ENCODE assay signal across 1 cellular context in the genomic region with DNA sequence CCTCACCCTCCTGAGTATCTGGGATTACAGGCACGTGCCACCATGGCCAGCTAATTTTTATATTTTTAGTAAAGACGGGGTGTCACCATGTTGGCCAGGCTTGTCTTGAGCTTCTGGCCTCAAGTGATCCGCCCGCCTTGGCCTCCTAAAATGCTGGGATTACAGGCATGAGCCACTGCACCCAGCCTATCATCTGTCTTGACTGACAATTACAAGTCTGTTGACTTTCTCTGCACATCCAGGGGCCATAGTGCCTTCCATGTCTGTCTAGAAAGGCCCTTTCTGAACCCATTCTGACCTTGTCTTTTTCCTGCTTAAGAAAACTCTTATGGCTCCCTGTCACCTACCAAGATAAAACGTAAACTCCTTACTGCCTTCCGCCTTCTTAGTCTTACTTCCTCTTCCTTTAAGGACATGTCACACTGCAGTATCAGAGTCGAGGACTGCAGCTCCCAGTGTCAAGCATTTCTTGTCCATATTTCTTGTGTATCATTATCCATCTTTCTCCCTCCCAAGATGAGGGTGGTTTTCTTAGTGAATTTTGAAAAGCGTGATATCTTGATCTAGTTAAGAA.
TF ChIP-seq lines count a peak whose summit lies in the region.

No MANE protein-coding gene starts in this region.

TF ChIP-seq in K562, 482 proteins besides CTCF, POLR2A, EP300 and RAD21 (continues in another document):
- no peak for TF ChIP-seq PHF8 (IDR thresholded peaks at IDR 0.05; ENCODE audit: borderline replicate concordance, low read length)
- no peak for TF ChIP-seq TBP (optimal IDR thresholded peaks at IDR 0.05; ENCODE audit: low read depth, low read length)
- no peak for TF ChIP-seq SIRT6 (IDR thresholded peaks at IDR 0.05; ENCODE audit: low read depth, low read length)
- no peak for TF ChIP-seq SRSF3 (IDR thresholded peaks at IDR 0.05; ENCODE audit: insufficient read depth, low read length)
- TF ChIP-seq ETV6 (IDR thresholded peaks at IDR 0.05; ENCODE audit: borderline replicate concordance in 1 of 2, low read depth in 2 of 2, low read length in 1 of 2) = peak; percentile 47 to 53; a peak in 2 of 4 replicates
- TF ChIP-seq ETV6 (CRISPR knock-in tag; IDR thresholded peaks at IDR 0.05; ENCODE audit: borderline replicate concordance) = no peak
- TF ChIP-seq, protein P1, sequence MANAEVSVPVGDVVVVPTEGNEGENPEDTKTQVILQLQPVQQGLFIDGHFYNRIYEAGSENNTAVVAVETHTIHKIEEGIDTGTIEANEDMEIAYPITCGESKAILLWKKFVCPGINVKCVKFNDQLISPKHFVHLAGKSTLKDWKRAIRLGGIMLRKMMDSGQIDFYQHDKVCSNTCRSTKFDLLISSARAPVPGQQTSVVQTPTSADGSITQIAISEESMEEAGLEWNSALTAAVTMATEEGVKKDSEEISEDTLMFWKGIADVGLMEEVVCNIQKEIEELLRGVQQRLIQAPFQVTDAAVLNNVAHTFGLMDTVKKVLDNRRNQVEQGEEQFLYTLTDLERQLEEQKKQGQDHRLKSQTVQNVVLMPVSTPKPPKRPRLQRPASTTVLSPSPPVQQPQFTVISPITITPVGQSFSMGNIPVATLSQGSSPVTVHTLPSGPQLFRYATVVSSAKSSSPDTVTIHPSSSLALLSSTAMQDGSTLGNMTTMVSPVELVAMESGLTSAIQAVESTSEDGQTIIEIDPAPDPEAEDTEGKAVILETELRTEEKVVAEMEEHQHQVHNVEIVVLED (CRISPR knock-in tag; IDR thresholded peaks at IDR 0.05) = no peak
- no peak for TF ChIP-seq ZNF217 (CRISPR knock-in tag; IDR thresholded peaks at IDR 0.05)
- TF ChIP-seq LEF1 (IDR thresholded peaks at IDR 0.05) = no peak
- TF ChIP-seq ZFX (CRISPR knock-in tag; IDR thresholded peaks at IDR 0.05) = no peak
- no peak for TF ChIP-seq GTF2F1 (IDR thresholded peaks at IDR 0.05; ENCODE audit: low read depth, low read length)
- TF ChIP-seq ERF (CRISPR knock-in tag; IDR thresholded peaks at IDR 0.05) = peak; percentile 35; the same call in 1 of the 2 replicates
- TF ChIP-seq, protein P2, sequence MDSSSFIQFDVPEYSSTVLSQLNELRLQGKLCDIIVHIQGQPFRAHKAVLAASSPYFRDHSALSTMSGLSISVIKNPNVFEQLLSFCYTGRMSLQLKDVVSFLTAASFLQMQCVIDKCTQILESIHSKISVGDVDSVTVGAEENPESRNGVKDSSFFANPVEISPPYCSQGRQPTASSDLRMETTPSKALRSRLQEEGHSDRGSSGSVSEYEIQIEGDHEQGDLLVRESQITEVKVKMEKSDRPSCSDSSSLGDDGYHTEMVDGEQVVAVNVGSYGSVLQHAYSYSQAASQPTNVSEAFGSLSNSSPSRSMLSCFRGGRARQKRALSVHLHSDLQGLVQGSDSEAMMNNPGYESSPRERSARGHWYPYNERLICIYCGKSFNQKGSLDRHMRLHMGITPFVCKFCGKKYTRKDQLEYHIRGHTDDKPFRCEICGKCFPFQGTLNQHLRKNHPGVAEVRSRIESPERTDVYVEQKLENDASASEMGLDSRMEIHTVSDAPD (CRISPR knock-in tag; IDR thresholded peaks at IDR 0.05) = no peak
- TF ChIP-seq, protein P3, sequence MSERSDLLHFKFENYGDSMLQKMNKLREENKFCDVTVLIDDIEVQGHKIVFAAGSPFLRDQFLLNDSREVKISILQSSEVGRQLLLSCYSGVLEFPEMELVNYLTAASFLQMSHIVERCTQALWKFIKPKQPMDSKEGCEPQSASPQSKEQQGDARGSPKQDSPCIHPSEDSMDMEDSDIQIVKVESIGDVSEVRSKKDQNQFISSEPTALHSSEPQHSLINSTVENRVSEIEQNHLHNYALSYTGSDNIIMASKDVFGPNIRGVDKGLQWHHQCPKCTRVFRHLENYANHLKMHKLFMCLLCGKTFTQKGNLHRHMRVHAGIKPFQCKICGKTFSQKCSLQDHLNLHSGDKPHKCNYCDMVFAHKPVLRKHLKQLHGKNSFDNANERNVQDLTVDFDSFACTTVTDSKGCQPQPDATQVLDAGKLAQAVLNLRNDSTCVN (CRISPR knock-in tag; IDR thresholded peaks at IDR 0.05) = no peak
- TF ChIP-seq HDAC2 (IDR thresholded peaks at IDR 0.05) = no peak
- TF ChIP-seq, protein P4, sequence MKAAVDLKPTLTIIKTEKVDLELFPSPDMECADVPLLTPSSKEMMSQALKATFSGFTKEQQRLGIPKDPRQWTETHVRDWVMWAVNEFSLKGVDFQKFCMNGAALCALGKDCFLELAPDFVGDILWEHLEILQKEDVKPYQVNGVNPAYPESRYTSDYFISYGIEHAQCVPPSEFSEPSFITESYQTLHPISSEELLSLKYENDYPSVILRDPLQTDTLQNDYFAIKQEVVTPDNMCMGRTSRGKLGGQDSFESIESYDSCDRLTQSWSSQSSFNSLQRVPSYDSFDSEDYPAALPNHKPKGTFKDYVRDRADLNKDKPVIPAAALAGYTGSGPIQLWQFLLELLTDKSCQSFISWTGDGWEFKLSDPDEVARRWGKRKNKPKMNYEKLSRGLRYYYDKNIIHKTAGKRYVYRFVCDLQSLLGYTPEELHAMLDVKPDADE (conservative IDR thresholded peaks at IDR 0.05; ENCODE audit: control insufficient read depth, low read depth, low read length) = no peak
- no peak for TF ChIP-seq FOS (IDR thresholded peaks at IDR 0.05; ENCODE audit: extremely low read depth, insufficient read length)
- no peak for TF ChIP-seq DIDO1 (tag; IDR thresholded peaks at IDR 0.05; ENCODE audit: low read depth)
- TF ChIP-seq, protein P5, sequence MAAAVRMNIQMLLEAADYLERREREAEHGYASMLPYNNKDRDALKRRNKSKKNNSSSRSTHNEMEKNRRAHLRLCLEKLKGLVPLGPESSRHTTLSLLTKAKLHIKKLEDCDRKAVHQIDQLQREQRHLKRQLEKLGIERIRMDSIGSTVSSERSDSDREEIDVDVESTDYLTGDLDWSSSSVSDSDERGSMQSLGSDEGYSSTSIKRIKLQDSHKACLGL (CRISPR knock-in tag; IDR thresholded peaks at IDR 0.05; ENCODE audit: borderline replicate concordance, poor library complexity, severe bottlenecking) = no peak
- TF ChIP-seq, protein P6, sequence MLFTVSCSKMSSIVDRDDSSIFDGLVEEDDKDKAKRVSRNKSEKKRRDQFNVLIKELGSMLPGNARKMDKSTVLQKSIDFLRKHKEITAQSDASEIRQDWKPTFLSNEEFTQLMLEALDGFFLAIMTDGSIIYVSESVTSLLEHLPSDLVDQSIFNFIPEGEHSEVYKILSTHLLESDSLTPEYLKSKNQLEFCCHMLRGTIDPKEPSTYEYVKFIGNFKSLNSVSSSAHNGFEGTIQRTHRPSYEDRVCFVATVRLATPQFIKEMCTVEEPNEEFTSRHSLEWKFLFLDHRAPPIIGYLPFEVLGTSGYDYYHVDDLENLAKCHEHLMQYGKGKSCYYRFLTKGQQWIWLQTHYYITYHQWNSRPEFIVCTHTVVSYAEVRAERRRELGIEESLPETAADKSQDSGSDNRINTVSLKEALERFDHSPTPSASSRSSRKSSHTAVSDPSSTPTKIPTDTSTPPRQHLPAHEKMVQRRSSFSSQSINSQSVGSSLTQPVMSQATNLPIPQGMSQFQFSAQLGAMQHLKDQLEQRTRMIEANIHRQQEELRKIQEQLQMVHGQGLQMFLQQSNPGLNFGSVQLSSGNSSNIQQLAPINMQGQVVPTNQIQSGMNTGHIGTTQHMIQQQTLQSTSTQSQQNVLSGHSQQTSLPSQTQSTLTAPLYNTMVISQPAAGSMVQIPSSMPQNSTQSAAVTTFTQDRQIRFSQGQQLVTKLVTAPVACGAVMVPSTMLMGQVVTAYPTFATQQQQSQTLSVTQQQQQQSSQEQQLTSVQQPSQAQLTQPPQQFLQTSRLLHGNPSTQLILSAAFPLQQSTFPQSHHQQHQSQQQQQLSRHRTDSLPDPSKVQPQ (CRISPR knock-in tag; IDR thresholded peaks at IDR 0.05; ENCODE audit: borderline replicate concordance) = no peak
- TF ChIP-seq, protein P7, sequence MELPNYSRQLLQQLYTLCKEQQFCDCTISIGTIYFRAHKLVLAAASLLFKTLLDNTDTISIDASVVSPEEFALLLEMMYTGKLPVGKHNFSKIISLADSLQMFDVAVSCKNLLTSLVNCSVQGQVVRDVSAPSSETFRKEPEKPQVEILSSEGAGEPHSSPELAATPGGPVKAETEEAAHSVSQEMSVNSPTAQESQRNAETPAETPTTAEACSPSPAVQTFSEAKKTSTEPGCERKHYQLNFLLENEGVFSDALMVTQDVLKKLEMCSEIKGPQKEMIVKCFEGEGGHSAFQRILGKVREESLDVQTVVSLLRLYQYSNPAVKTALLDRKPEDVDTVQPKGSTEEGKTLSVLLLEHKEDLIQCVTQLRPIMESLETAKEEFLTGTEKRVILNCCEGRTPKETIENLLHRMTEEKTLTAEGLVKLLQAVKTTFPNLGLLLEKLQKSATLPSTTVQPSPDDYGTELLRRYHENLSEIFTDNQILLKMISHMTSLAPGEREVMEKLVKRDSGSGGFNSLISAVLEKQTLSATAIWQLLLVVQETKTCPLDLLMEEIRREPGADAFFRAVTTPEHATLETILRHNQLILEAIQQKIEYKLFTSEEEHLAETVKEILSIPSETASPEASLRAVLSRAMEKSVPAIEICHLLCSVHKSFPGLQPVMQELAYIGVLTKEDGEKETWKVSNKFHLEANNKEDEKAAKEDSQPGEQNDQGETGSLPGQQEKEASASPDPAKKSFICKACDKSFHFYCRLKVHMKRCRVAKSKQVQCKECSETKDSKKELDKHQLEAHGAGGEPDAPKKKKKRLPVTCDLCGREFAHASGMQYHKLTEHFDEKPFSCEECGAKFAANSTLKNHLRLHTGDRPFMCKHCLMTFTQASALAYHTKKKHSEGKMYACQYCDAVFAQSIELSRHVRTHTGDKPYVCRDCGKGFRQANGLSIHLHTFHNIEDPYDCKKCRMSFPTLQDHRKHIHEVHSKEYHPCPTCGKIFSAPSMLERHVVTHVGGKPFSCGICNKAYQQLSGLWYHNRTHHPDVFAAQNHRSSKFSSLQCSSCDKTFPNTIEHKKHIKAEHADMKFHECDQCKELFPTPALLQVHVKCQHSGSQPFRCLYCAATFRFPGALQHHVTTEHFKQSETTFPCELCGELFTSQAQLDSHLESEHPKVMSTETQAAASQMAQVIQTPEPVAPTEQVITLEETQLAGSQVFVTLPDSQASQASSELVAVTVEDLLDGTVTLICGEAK (IDR thresholded peaks at IDR 0.05) = 0 out of 2 replicates have a peak, but pooled peaks have one; percentile 41
- TF ChIP-seq, protein P7 (CRISPR knock-in tag; IDR thresholded peaks at IDR 0.05) = no peak
- no peak for TF ChIP-seq MEIS2 (IDR thresholded peaks at IDR 0.05; ENCODE audit: partially characterized antibody)
- no peak for TF ChIP-seq TCF7L2 (IDR thresholded peaks at IDR 0.05; ENCODE audit: low read depth, low read length)
- no peak for TF ChIP-seq GATAD2A (IDR thresholded peaks at IDR 0.05)
- TF ChIP-seq ZNF431 (CRISPR knock-in tag; IDR thresholded peaks at IDR 0.05) = no peak
- TF ChIP-seq, protein P8, sequence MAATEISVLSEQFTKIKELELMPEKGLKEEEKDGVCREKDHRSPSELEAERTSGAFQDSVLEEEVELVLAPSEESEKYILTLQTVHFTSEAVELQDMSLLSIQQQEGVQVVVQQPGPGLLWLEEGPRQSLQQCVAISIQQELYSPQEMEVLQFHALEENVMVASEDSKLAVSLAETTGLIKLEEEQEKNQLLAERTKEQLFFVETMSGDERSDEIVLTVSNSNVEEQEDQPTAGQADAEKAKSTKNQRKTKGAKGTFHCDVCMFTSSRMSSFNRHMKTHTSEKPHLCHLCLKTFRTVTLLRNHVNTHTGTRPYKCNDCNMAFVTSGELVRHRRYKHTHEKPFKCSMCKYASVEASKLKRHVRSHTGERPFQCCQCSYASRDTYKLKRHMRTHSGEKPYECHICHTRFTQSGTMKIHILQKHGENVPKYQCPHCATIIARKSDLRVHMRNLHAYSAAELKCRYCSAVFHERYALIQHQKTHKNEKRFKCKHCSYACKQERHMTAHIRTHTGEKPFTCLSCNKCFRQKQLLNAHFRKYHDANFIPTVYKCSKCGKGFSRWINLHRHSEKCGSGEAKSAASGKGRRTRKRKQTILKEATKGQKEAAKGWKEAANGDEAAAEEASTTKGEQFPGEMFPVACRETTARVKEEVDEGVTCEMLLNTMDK (IDR thresholded peaks at IDR 0.05; ENCODE audit: borderline replicate concordance, insufficient read depth, low read depth, low read length, poor library complexity, severe bottlenecking) = no peak
